ENCODE assay signal across 1 cellular context in genomic region chr11:64489831-64490441, GRCh38.
A peak's percentile ranks its signal among the peaks of the same experiment; 100 is the strongest.
TF ChIP-seq lines count a peak whose summit lies in the region.

No MANE protein-coding gene starts in this region.

TF ChIP-seq in K562, 482 proteins besides CTCF, POLR2A, EP300 and RAD21 (continued from another document):
- TF ChIP-seq, protein P1, sequence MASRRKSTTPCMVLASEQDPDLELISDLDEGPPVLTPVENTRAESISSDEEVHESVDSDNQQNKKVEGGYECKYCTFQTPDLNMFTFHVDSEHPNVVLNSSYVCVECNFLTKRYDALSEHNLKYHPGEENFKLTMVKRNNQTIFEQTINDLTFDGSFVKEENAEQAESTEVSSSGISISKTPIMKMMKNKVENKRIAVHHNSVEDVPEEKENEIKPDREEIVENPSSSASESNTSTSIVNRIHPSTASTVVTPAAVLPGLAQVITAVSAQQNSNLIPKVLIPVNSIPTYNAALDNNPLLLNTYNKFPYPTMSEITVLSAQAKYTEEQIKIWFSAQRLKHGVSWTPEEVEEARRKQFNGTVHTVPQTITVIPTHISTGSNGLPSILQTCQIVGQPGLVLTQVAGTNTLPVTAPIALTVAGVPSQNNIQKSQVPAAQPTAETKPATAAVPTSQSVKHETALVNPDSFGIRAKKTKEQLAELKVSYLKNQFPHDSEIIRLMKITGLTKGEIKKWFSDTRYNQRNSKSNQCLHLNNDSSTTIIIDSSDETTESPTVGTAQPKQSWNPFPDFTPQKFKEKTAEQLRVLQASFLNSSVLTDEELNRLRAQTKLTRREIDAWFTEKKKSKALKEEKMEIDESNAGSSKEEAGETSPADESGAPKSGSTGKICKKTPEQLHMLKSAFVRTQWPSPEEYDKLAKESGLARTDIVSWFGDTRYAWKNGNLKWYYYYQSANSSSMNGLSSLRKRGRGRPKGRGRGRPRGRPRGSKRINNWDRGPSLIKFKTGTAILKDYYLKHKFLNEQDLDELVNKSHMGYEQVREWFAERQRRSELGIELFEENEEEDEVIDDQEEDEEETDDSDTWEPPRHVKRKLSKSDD (conservative IDR thresholded peaks at IDR 0.05; ENCODE audit: low read length), result peak; percentile 95
- 0 out of 2 replicates have a peak, but pooled peaks have one; percentile 20 for TF ChIP-seq ZNF263 (CRISPR knock-in tag; IDR thresholded peaks at IDR 0.05; ENCODE audit: borderline replicate concordance)
- TF ChIP-seq FOXM1 (IDR thresholded peaks at IDR 0.05; ENCODE audit: low read depth), result no peak
- TF ChIP-seq FOXM1 (CRISPR knock-in tag; IDR thresholded peaks at IDR 0.05; ENCODE audit: low read depth), result 0 out of 2 replicates have a peak, but pooled peaks have one; percentile 63
- TF ChIP-seq JUNB (CRISPR knock-in tag; conservative IDR thresholded peaks at IDR 0.05), result no peak
- no peak for TF ChIP-seq TCFL5 (CRISPR knock-in tag; conservative IDR thresholded peaks at IDR 0.05)
- peak; percentile 53; the same call in 1 of the 2 replicates for TF ChIP-seq XRCC5 (IDR thresholded peaks at IDR 0.05; ENCODE audit: low read depth, low read length)
- 0 out of 2 replicates have a peak, but pooled peaks have one; percentile 49 for TF ChIP-seq CC2D1A (IDR thresholded peaks at IDR 0.05)
TF ChIP-seq in K562: peak in this region for 43.
